In genomic region chr17:42251115-42251514, GRCh38 we compare ENCODE assay signal across 11 cellular contexts. TPM values are rescaled to one million over a fixed set of nuclear protein-coding genes. Genes with fewer than 3 reads are reported as not detected.
DNase-seq lines count a peak whose midpoint lies in the region; ATAC-seq and TF ChIP-seq lines count a peak whose summit lies in the region.
"Had no signal": no experiment of that assay in that cellular context is flagged by ENCODE, and none has a peak within 500 bp of the region (broad histone marks: within the 10 kb centered on the region; RNA-seq: fewer than 3 reads in every experiment).

No MANE protein-coding gene starts in this region.

- no peak for DNase-seq in activated CD8-positive, alpha-beta T cell treated with anti-CD3 and anti-CD28 coated beads for 36 hours
- no peak for DNase-seq in activated CD8-positive, alpha-beta T cell treated with anti-CD3 and anti-CD28 coated beads, Interleukin-2, amount 10 ng/mL, durations not matched to agents 7 days and 5 days
- peak; percentile 20 for DNase-seq in RPMI7951 (ENCODE audit: low read depth)
- no peak for DNase-seq in epithelial cell of proximal tubule (ENCODE audit: low read depth)
- no peak for DNase-seq in smooth muscle cell (lab: John Stamatoyannopoulos, UW; ENCODE audit: unreplicated experiment)
- no peak for DNase-seq in lower lobe of right lung
- DNase-seq in OCI-M2 (lab: John Stamatoyannopoulos, UW; ENCODE audit: unreplicated experiment) = no peak
- DNase-seq: COR-L47, thyroid gland had no signal

- no peak for TF ChIP-seq CTCF in activated CD8-positive, alpha-beta T cell treated with anti-CD3 and anti-CD28 coated beads for 36 hours (IDR thresholded peaks at IDR 0.05)
- TF ChIP-seq CTCF in epithelial cell of proximal tubule (conservative IDR thresholded peaks at IDR 0.05; ENCODE audit: low read depth, low read length) (peak; percentile 39), smooth muscle cell (IDR thresholded peaks at IDR 0.05; ENCODE audit: borderline replicate concordance, insufficient read depth, poor library complexity, severe bottlenecking) (peak; percentile 10), lower lobe of right lung (IDR thresholded peaks at IDR 0.05) (no peak)

- peaks cover 21% of the 10 kb centered on the region for H3K36me3 Mint-ChIP-seq in activated CD8-positive, alpha-beta T cell treated with anti-CD3 and anti-CD28 coated beads for 36 hours (ENCODE audit: low read depth)
- peaks cover 14% of the 10 kb centered on the region for H3K36me3 Mint-ChIP-seq in activated CD8-positive, alpha-beta T cell treated with anti-CD3 and anti-CD28 coated beads, Interleukin-2, amount 10 ng/mL, durations not matched to agents 7 days and 5 days (ENCODE audit: low read depth)

- no peaks in the 10 kb centered on the region for H3K9me3 Mint-ChIP-seq in activated CD8-positive, alpha-beta T cell treated with anti-CD3 and anti-CD28 coated beads for 36 hours
- no peaks in the 10 kb centered on the region for H3K9me3 Mint-ChIP-seq in activated CD8-positive, alpha-beta T cell treated with anti-CD3 and anti-CD28 coated beads, Interleukin-2, amount 10 ng/mL, durations not matched to agents 7 days and 5 days (ENCODE audit: insufficient read depth)

- peaks cover 31% of the 10 kb centered on the region for H4K20me1 ChIP-seq in smooth muscle cell (ENCODE audit: low read depth)

- H3K4me2 ChIP-seq in smooth muscle cell = no peak overlapping the region

- no peak overlapping the region for H3K27ac ChIP-seq in smooth muscle cell (ENCODE audit: low read depth)
- H3K27ac ChIP-seq in lower lobe of right lung = no peak overlapping the region
- H3K27ac ChIP-seq: thyroid gland had no signal

- H3K4me3 ChIP-seq in epithelial cell of proximal tubule (ENCODE audit: low read depth, low read length) (no peak overlapping the region), smooth muscle cell (no peak overlapping the region), lower lobe of right lung (no peak overlapping the region)
- H3K4me3 ChIP-seq: thyroid gland had no signal

- no peak for ATAC-seq in activated CD8-positive, alpha-beta T cell treated with anti-CD3 and anti-CD28 coated beads for 36 hours
- no peak for ATAC-seq in activated CD8-positive, alpha-beta T cell treated with anti-CD3 and anti-CD28 coated beads, Interleukin-2, amount 10 ng/mL, durations not matched to agents 7 days and 5 days
- ATAC-seq in GM18909 (IDR thresholded peaks at IDR 0.05; ENCODE audit: poor library complexity, unreplicated experiment) (no peak), lower lobe of right lung (no peak)
- ATAC-seq: sciatic nerve had no signal

- H3K36me3 ChIP-seq in smooth muscle cell (ENCODE audit: low read depth) (no peaks in the 10 kb centered on the region), lower lobe of right lung (no peaks in the 10 kb centered on the region)
- H3K36me3 ChIP-seq: thyroid gland had no signal

- intact Hi-C loops in activated CD8-positive, alpha-beta T cell treated with anti-CD3 and anti-CD28 coated beads for 36 hours (cut with micrococcal nuclease) = no loop called here
- intact Hi-C loops in lower lobe of right lung (cut with DNase I) = no loop called here

- no peaks in the 10 kb centered on the region for H3F3A ChIP-seq in smooth muscle cell (ENCODE audit: low read depth)

- H3K9me3 ChIP-seq in smooth muscle cell (replicated peaks; ENCODE audit: low read depth) = no peaks in the 10 kb centered on the region
- no peaks in the 10 kb centered on the region for H3K9me3 ChIP-seq in lower lobe of right lung
- H3K9me3 ChIP-seq: thyroid gland had no signal

- H3K27me3 Mint-ChIP-seq in activated CD8-positive, alpha-beta T cell treated with anti-CD3 and anti-CD28 coated beads for 36 hours = no peaks in the 10 kb centered on the region
- H3K27me3 Mint-ChIP-seq in activated CD8-positive, alpha-beta T cell treated with anti-CD3 and anti-CD28 coated beads, Interleukin-2, amount 10 ng/mL, durations not matched to agents 7 days and 5 days (ENCODE audit: low read depth) = no peaks in the 10 kb centered on the region

- H3K4me1 Mint-ChIP-seq in activated CD8-positive, alpha-beta T cell treated with anti-CD3 and anti-CD28 coated beads for 36 hours (ENCODE audit: low read depth) = peaks cover 76% of the 10 kb centered on the region
- peaks cover 58% of the 10 kb centered on the region for H3K4me1 Mint-ChIP-seq in activated CD8-positive, alpha-beta T cell treated with anti-CD3 and anti-CD28 coated beads, Interleukin-2, amount 10 ng/mL, durations not matched to agents 7 days and 5 days (ENCODE audit: low read depth)

- CTCF ChIA-PET in activated CD8-positive, alpha-beta T cell treated with anti-CD3 and anti-CD28 coated beads for 36 hours (lab: Charles Lee) = interaction anchor here (1.0 to 2.6 kb wide), 7 partner anchors 10 to 155 kb away, joined by 3 to 20 read pairs (median 6); no protein-coding TSS in a partner anchor
- CTCF ChIA-PET in activated CD8-positive, alpha-beta T cell treated with anti-CD3 and anti-CD28 coated beads, Interleukin-2, amount 10 ng/mL, durations not matched to agents 7 days and 5 days (lab: Charles Lee) = interaction anchor here (0.8 to 2.7 kb wide), 8 partner anchors 12 to 133 kb away, joined by 3 to 24 read pairs (median 5); no protein-coding TSS in a partner anchor

- peak overlapping the region; percentile 98 for H3K27ac Mint-ChIP-seq in activated CD8-positive, alpha-beta T cell treated with anti-CD3 and anti-CD28 coated beads for 36 hours
- no peak overlapping the region for H3K27ac Mint-ChIP-seq in activated CD8-positive, alpha-beta T cell treated with anti-CD3 and anti-CD28 coated beads, Interleukin-2, amount 10 ng/mL, durations not matched to agents 7 days and 5 days

- POLR2A ChIA-PET in activated CD8-positive, alpha-beta T cell treated with anti-CD3 and anti-CD28 coated beads for 36 hours (lab: Charles Lee) = interaction anchor here (2.3 to 6.0 kb wide), 4 partner anchors 12 to 59 kb away, joined by 9 to 136 read pairs (median 38); partner anchors contain the start of genes STAT5A and STAT5B
- POLR2A ChIA-PET in activated CD8-positive, alpha-beta T cell treated with anti-CD3 and anti-CD28 coated beads, Interleukin-2, amount 10 ng/mL, durations not matched to agents 7 days and 5 days (lab: Charles Lee) = interaction anchor here (0.6 to 7.0 kb wide), 2 partner anchors 22 to 29 kb away, joined by 6 to 128 read pairs; partner anchors contain the start of gene STAT5B

- H3K4me1 ChIP-seq in smooth muscle cell (ENCODE audit: low read depth) = peaks cover 4% of the 10 kb centered on the region
- H3K4me1 ChIP-seq in lower lobe of right lung = peaks cover 72% of the 10 kb centered on the region

- H3K79me2 ChIP-seq in smooth muscle cell (ENCODE audit: low read depth) = peaks cover 61% of the 10 kb centered on the region

- WGBS in smooth muscle cell (ENCODE audit: low lambda C conversion rate) = 61% methylated on average over 2 of the region's 2 CpGs

- H3K4me3 Mint-ChIP-seq in activated CD8-positive, alpha-beta T cell treated with anti-CD3 and anti-CD28 coated beads for 36 hours = no peak overlapping the region
- no peak overlapping the region for H3K4me3 Mint-ChIP-seq in activated CD8-positive, alpha-beta T cell treated with anti-CD3 and anti-CD28 coated beads, Interleukin-2, amount 10 ng/mL, durations not matched to agents 7 days and 5 days

- H3K9ac ChIP-seq in smooth muscle cell (ENCODE audit: low read depth) = no peak overlapping the region

- H3K27me3 ChIP-seq in smooth muscle cell (ENCODE audit: low read depth) = no peaks in the 10 kb centered on the region
- no peaks in the 10 kb centered on the region for H3K27me3 ChIP-seq in lower lobe of right lung (ENCODE audit: low read depth)
- H3K27me3 ChIP-seq: thyroid gland had no signal

- no peak overlapping the region for H2AFZ ChIP-seq in smooth muscle cell (ENCODE audit: low read depth)

RNA-seq across cellular contexts. Expression of gene STAT5B, which starts 25.1 kb away (rescaled TPM):
- 100 to 1,000 TPM; 128 to 129 TPM for total RNA-seq in activated CD8-positive, alpha-beta T cell treated with anti-CD3 and anti-CD28 coated beads for 36 hours
- total RNA-seq in activated CD8-positive, alpha-beta T cell treated with anti-CD3 and anti-CD28 coated beads, Interleukin-2, amount 10 ng/mL, durations not matched to agents 7 days and 5 days = 10 to 100 TPM; 92.7 to 94.4 TPM
- 11.2 and 12.6 TPM in 2 replicates for total RNA-seq in RPMI7951 (2014; rRNA removed; shearing (Covaris generic))
- total RNA-seq in epithelial cell of proximal tubule (16.0 and 19.5 TPM in 2 replicates), smooth muscle cell (10.7 and 29.3 TPM in 2 replicates), lower lobe of right lung (67.9 TPM)
- 12.4 and 15.0 TPM in 2 replicates for polyA plus RNA-seq in smooth muscle cell

RNA-seq across cellular contexts. Expression of gene STAT5A, which starts 37.2 kb away (rescaled TPM):
- 100 to 1,000 TPM; 163 to 190 TPM for total RNA-seq in activated CD8-positive, alpha-beta T cell treated with anti-CD3 and anti-CD28 coated beads for 36 hours
- 100 to 1,000 TPM; 117 to 119 TPM for total RNA-seq in activated CD8-positive, alpha-beta T cell treated with anti-CD3 and anti-CD28 coated beads, Interleukin-2, amount 10 ng/mL, durations not matched to agents 7 days and 5 days
- total RNA-seq in RPMI7951 (2014; rRNA removed; shearing (Covaris generic)) = 7.8 and 23.9 TPM in 2 replicates
- total RNA-seq in epithelial cell of proximal tubule (10.9 and 11.3 TPM in 2 replicates), smooth muscle cell (1.7 and 2.6 TPM in 2 replicates), lower lobe of right lung (53.3 TPM)
- polyA plus RNA-seq in smooth muscle cell = 3.2 and 6.3 TPM in 2 replicates

RNA-seq across cellular contexts. Expression of gene GHDC, which starts 56.8 kb away (rescaled TPM):
- 10 to 100 TPM; 12.3 to 14.9 TPM for total RNA-seq in activated CD8-positive, alpha-beta T cell treated with anti-CD3 and anti-CD28 coated beads for 36 hours
- total RNA-seq in activated CD8-positive, alpha-beta T cell treated with anti-CD3 and anti-CD28 coated beads, Interleukin-2, amount 10 ng/mL, durations not matched to agents 7 days and 5 days = 10 to 100 TPM; 16.6 to 17.2 TPM
- 7.9 and 10.5 TPM in 2 replicates for total RNA-seq in RPMI7951 (2014; rRNA removed; shearing (Covaris generic))
- total RNA-seq in epithelial cell of proximal tubule = 15.7 and 17.4 TPM in 2 replicates
- 0.76 and 11.5 TPM in 2 replicates for total RNA-seq in smooth muscle cell
- 4.8 and 6.0 TPM in 2 replicates for polyA plus RNA-seq in smooth muscle cell
- 33.4 TPM for total RNA-seq in lower lobe of right lung

Comparison
In these comparisons a context has a peak if more than half of its experiments do, and no peak if none do; other contexts are left out.
1. CTCF ChIP-seq: peak in epithelial cell of proximal tubule (single experiment) and smooth muscle cell (single experiment); none in activated CD8-positive, alpha-beta T cell treated with anti-CD3 and anti-CD28 coated beads for 36 hours (single experiment) and lower lobe of right lung (single experiment).